ENCODE assay signal across 28 cellular contexts in genomic region chr12:91913651-91914050, GRCh38.
DNase-seq lines count a peak whose midpoint lies in the region; ATAC-seq, FAIRE-seq and TF ChIP-seq lines count a peak whose summit lies in the region.
"Had no signal": no experiment of that assay in that cellular context is flagged by ENCODE, and none has a peak within 500 bp of the region (broad histone marks: within the 10 kb centered on the region; RNA-seq: fewer than 3 reads in every experiment).

No MANE protein-coding gene starts in this region.

- POLR2A ChIA-PET in PC-3 (lab: Charles Lee; ENCODE audit: unreplicated experiment) (no interaction called here), endothelial cell of umbilical vein (lab: Charles Lee) (no interaction called here)

- CTCF ChIA-PET in PC-3 (lab: Charles Lee) (no interaction called here), endothelial cell of umbilical vein (lab: Charles Lee) (no interaction called here)

- DNase-seq in ELR (ENCODE audit: low read depth), result peak; percentile 67
- DNase-seq in PC-3, result peak; percentile 27
- DNase-seq in endothelial cell of umbilical vein (ENCODE audit: low read depth, low spot score), result peak; percentile 29
- peak; percentile 14 for DNase-seq in iris pigment epithelial cell (ENCODE audit: low read depth)
- DNase-seq in activated CD4-positive, alpha-beta T cell treated with anti-CD3 and anti-CD28 coated beads for 4 hours, result no peak
- no peak for DNase-seq in MV-4-11 (lab: John Stamatoyannopoulos, UW)
- DNase-seq in globus pallidus (ENCODE audit: low spot score), result no peak
- no peak for DNase-seq in psoas muscle
- DNase-seq: C1 segment of cervical spinal cord; Caco-2; CD4-positive, alpha-beta memory T cell; GF-D8; H9; HFFc6; Karpas-422; NCI-H1092 treated with DMSO at 0.1 percent for 48 hours; NCI-H1436; NCI-H187 treated with DMSO at 0.1 percent for 48 hours; NCI-H2171 treated with DMSO at 0.1 percent for 48 hours; NCI-H345; NCI-H524; NCI-H774; NK-92 treated with Interleukin-12 subunit alpha and Interleukin-12 subunit beta, amount 100 ng/mL, for 24 hours; PC-9; SJCRH30 had no signal

- H3K9me2 ChIP-seq in PC-3 (replicated peaks; ENCODE audit: low read length), result no peaks in the 10 kb centered on the region

- TF ChIP-seq CTCF in PC-3 (conservative IDR thresholded peaks at IDR 0.05; ENCODE audit: low read depth, low read length), result no peak
- no peak for TF ChIP-seq CTCF in endothelial cell of umbilical vein (IDR thresholded peaks at IDR 0.05; ENCODE audit: extremely low read depth in 1 of 2, insufficient read depth in 1 of 2, low read depth in 1 of 2, low read length in 2 of 2)
- TF ChIP-seq CTCF in psoas muscle (IDR thresholded peaks at IDR 0.05), result no peak

- TF ChIP-seq POLR2A in endothelial cell of umbilical vein (IDR thresholded peaks at IDR 0.05; ENCODE audit: low read depth, low read length), result no peak

- H2AFZ ChIP-seq in PC-3 (ENCODE audit: low read length) (no peak overlapping the region), endothelial cell of umbilical vein (ENCODE audit: low read depth, low read length) (peak overlapping the region; percentile 77)
- H2AFZ ChIP-seq: PC-9 had no signal

- no peaks in the 10 kb centered on the region for H3K9me1 ChIP-seq in endothelial cell of umbilical vein (replicated peaks; ENCODE audit: control insufficient read depth, extremely low read depth, insufficient read depth, low read length)

- dilution Hi-C loops in endothelial cell of umbilical vein (cut with MboI; ENCODE audit: extremely low pct_ligation_motif_present, low sequenced_read_pairs), result no loop called here

- H3K4me1 ChIP-seq in PC-3 (ENCODE audit: insufficient read depth, low read length) (no peaks in the 10 kb centered on the region), endothelial cell of umbilical vein (ENCODE audit: control insufficient read depth, extremely low read depth, insufficient read depth, low read length) (peaks cover 12% of the 10 kb centered on the region), psoas muscle (no peaks in the 10 kb centered on the region)
- H3K4me1 ChIP-seq: A549, Caco-2, SJCRH30 had no signal

- no peak overlapping the region for H3K9ac ChIP-seq in PC-3 (ENCODE audit: low read length)
- H3K9ac ChIP-seq in endothelial cell of umbilical vein (replicated peaks; ENCODE audit: extremely low read depth, insufficient read depth, low read length), result no peak overlapping the region

- H3K27me3 ChIP-seq in PC-3 (ENCODE audit: low read length) (no peaks in the 10 kb centered on the region), endothelial cell of umbilical vein (ENCODE audit: control insufficient read depth in 2 of 2, insufficient read depth in 2 of 2, low read length in 2 of 2) (no peaks in the 10 kb centered on the region), psoas muscle (ENCODE audit: insufficient read depth in 3 of 3, low read length in 2 of 3) (no peaks in the 10 kb centered on the region)
- H3K27me3 ChIP-seq: SJCRH30 had no signal

- H3K4me3 ChIP-seq in PC-3 (ENCODE audit: low read length), result no peak overlapping the region
- no peak overlapping the region for H3K4me3 ChIP-seq in endothelial cell of umbilical vein (replicated peaks in 1 of 3; ENCODE audit: insufficient read depth in 1 of 3, low read depth in 1 of 3, low read length in 3 of 3)
- H3K4me3 ChIP-seq in psoas muscle, result no peak overlapping the region
- H3K4me3 ChIP-seq: A549, PC-9, SJCRH30 had no signal

- no peak overlapping the region for H3K4me2 ChIP-seq in PC-3 (ENCODE audit: low read length)
- peak overlapping the region; percentile 59 for H3K4me2 ChIP-seq in endothelial cell of umbilical vein (ENCODE audit: insufficient read depth, low read length)
- H3K4me2 ChIP-seq: A549, PC-9 had no signal

- no peak overlapping the region for H3K27ac ChIP-seq in PC-3 (ENCODE audit: low read length)
- H3K27ac ChIP-seq in endothelial cell of umbilical vein (ENCODE audit: insufficient read depth, low read depth, low read length), result peak overlapping the region; percentile 63
- H3K27ac ChIP-seq in psoas muscle, result no peak overlapping the region
- H3K27ac ChIP-seq: A549, PC-9 had no signal

- H3K9me3 ChIP-seq in PC-3 (ENCODE audit: low read length), result no peaks in the 10 kb centered on the region
- no peaks in the 10 kb centered on the region for H3K9me3 ChIP-seq in endothelial cell of umbilical vein (replicated peaks; ENCODE audit: control insufficient read depth, insufficient read depth, low read length)
- no peaks in the 10 kb centered on the region for H3K9me3 ChIP-seq in psoas muscle
- H3K9me3 ChIP-seq: A549, Caco-2, SJCRH30 had no signal

- peak; percentile 85 for FAIRE-seq in endothelial cell of umbilical vein (lab: Jason Lieb, UNC)
- FAIRE-seq: GM12891 had no signal

- H3K36me3 ChIP-seq in PC-3 (ENCODE audit: low read depth, low read length) (no peaks in the 10 kb centered on the region), endothelial cell of umbilical vein (ENCODE audit: control insufficient read depth in 2 of 2, extremely low read depth in 1 of 2, insufficient read depth in 2 of 2, low read length in 2 of 2) (no peaks in the 10 kb centered on the region), psoas muscle (ENCODE audit: insufficient read depth in 1 of 2, low read depth in 1 of 2) (no peaks in the 10 kb centered on the region)
- H3K36me3 ChIP-seq: SJCRH30 had no signal

- ATAC-seq in PC-3 (no peak), psoas muscle (no peak)
- ATAC-seq: A549, Right ventricle myocardium inferior had no signal

- no peaks in the 10 kb centered on the region for H4K20me1 ChIP-seq in PC-3 (ENCODE audit: low read length)
- no peaks in the 10 kb centered on the region for H4K20me1 ChIP-seq in endothelial cell of umbilical vein (replicated peaks; ENCODE audit: control insufficient read depth, extremely low read depth, insufficient read depth, low read length)

- intact Hi-C loops in PC-3 (cut with micrococcal nuclease), result no loop called here
- intact Hi-C loops in endothelial cell of umbilical vein (cut with micrococcal nuclease), result loop anchor here (1.0 kb wide), 1 partner anchor 75 kb away; no protein-coding TSS in a partner anchor
- intact Hi-C loops in psoas muscle (cut with DNase I), result no loop called here

- H3F3A ChIP-seq in PC-3 (ENCODE audit: low read length, unreplicated experiment), result no peaks in the 10 kb centered on the region

- H3K79me2 ChIP-seq in PC-3 (ENCODE audit: low read length) (no peaks in the 10 kb centered on the region), endothelial cell of umbilical vein (ENCODE audit: control insufficient read depth, insufficient read depth, low read length) (no peaks in the 10 kb centered on the region)

- BruUV-seq in PC-3 (replicated peaks; lab: Mats Ljungman, UMichigan) (no TSS peak), endothelial cell of umbilical vein (replicated peaks; lab: Mats Ljungman, UMichigan) (no TSS peak)

- WGBS in psoas muscle, 3 donors, result 75 to 84% (median 78%) methylated on average over 4 of the region's 4 CpGs

TF ChIP-seq in endothelial cell of umbilical vein, 7 proteins besides CTCF, POLR2A, EP300 and RAD21:
- no peak for TF ChIP-seq MYC (IDR thresholded peaks at IDR 0.05; ENCODE audit: low read depth, low read length)
- peak; percentile 10 for TF ChIP-seq FOS (IDR thresholded peaks at IDR 0.05; ENCODE audit: borderline replicate concordance, insufficient read depth, low read length)
- TF ChIP-seq JUN (IDR thresholded peaks at IDR 0.05; ENCODE audit: borderline replicate concordance, insufficient read depth, insufficient read length, low read depth), result peak; percentile 80
- no peak for TF ChIP-seq POLR2AphosphoS5 (IDR thresholded peaks at IDR 0.05; ENCODE audit: insufficient read depth, low read depth, low read length)
- TF ChIP-seq MAX (IDR thresholded peaks at IDR 0.05; ENCODE audit: insufficient read depth, insufficient read length), result no peak
- TF ChIP-seq GATA2 (IDR thresholded peaks at IDR 0.05; ENCODE audit: insufficient read depth, insufficient read length, low read depth, low read length), result no peak
- TF ChIP-seq EZH2 (IDR thresholded peaks at IDR 0.05; ENCODE audit: borderline replicate concordance, low read depth, low read length, severe bottlenecking), result no peak

Comparison
In these comparisons a context has a peak if more than half of its experiments do, and no peak if none do; other contexts are left out.
1. DNase-seq: peak in ELR (single experiment), PC-3 (single experiment), endothelial cell of umbilical vein (single experiment) and iris pigment epithelial cell (single experiment); none in activated CD4-positive, alpha-beta T cell treated with anti-CD3 and anti-CD28 coated beads for 4 hours (0 of 2), MV-4-11 (single experiment), globus pallidus (single experiment) and psoas muscle (0 of 2).